In the genomic region with DNA sequence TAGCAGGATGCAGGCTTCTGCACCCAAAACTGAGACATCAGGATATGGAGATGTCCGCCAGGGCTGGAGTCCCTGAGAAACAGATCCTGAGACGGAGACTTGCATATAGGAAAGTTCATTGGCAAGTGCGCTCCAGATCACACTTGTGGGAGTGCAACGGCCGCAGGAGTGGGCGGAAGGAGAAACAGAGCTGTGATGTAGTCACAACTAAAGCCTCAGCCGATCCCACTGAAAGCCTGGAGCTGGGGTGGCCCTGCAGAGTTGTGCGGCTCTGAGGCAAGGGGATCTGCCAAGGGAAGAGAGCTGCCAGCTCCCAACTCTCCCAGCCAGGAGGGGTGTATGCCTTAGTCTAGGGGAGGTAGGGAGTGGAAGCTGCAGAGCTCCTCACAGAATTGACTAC, we compare ENCODE assay signal across 17 cellular contexts. TPM values are rescaled to one million over a fixed set of nuclear protein-coding genes. Genes with fewer than 3 reads are reported as not detected.
DNase-seq lines count a peak whose midpoint lies in the region; ATAC-seq and TF ChIP-seq lines count a peak whose summit lies in the region.
"Had no signal": no experiment of that assay in that cellular context is flagged by ENCODE, and none has a peak within 500 bp of the region (broad histone marks: within the 10 kb centered on the region; RNA-seq: fewer than 3 reads in every experiment).

No MANE protein-coding gene starts in this region.

- H3K27ac ChIP-seq in angular gyrus (ENCODE audit: low read depth, low read length) = peak overlapping the region; percentile 43
- peak overlapping the region in 12 of 59 donors; percentile 2 to 65 (median 23) for H3K27ac ChIP-seq in dorsolateral prefrontal cortex
- H3K27ac ChIP-seq: BLaER1 treated with 17β-estradiol and CSF1 and Interleukin-3, amounts not matched to agents 10 nM and 100 nM; HL-60 had no signal

- ATAC-seq in GM19023 (IDR thresholded peaks at IDR 0.05; ENCODE audit: unreplicated experiment) (no peak), GM19324 (IDR thresholded peaks at IDR 0.05; ENCODE audit: low FRiP score, unreplicated experiment) (no peak)
- ATAC-seq: CD8-positive, alpha-beta T cell had no signal

- peaks cover 0 to 28% (median 0%) of the 10 kb centered on the region in 45 donors for H3K27me3 ChIP-seq in dorsolateral prefrontal cortex
- H3K27me3 ChIP-seq: BLaER1 treated with 17β-estradiol and CSF1 and Interleukin-3, amounts not matched to agents 10 nM and 100 nM had no signal

- no peak overlapping the region for H3K4me3 ChIP-seq in dorsolateral prefrontal cortex
- H3K4me3 ChIP-seq: BLaER1 treated with 17β-estradiol and CSF1 and Interleukin-3, amounts not matched to agents 10 nM and 100 nM; HAP-1 had no signal

- TF ChIP-seq CTCF in dorsolateral prefrontal cortex (IDR thresholded peaks at IDR 0.05 in 54 of 56, conservative IDR thresholded peaks at IDR 0.05 in 2 of 56; ENCODE audit: low read depth in 1 of 56, partially characterized antibody in 56 of 56) = no peak

- intact Hi-C loops in dorsolateral prefrontal cortex (cut with DNase I) = no loop called here
- intact Hi-C loops in posterior cingulate gyrus (cut with DNase I) = no loop called here

- peak in 8 of 10 donors; percentile 21 to 64 (median 51) for DNase-seq in dorsolateral prefrontal cortex
- peak in 8 of 10 donors; percentile 26 to 91 (median 48) for DNase-seq in posterior cingulate gyrus
- DNase-seq in SIG-M5 treated with dmso at 0.1 percent for 504 hours (lab: John Stamatoyannopoulos, UW; ENCODE audit: unreplicated experiment) = no peak
- DNase-seq: Calu3; CD8-positive, alpha-beta T cell; DMS79 treated with DMSO at 0.1 percent for 48 hours; GF-D8 had no signal

RNA-seq across cellular contexts. Expression of a gene that starts 42.0 kb away (rescaled TPM):
- 1 to 10 TPM in 7 of 120 experiments, under 1 TPM in 46, not detected in 67; 0.13 to 3.1 (median 0.46) TPM for total RNA-seq in dorsolateral prefrontal cortex
- total RNA-seq: A172; B cell; Calu3; CD8-positive, alpha-beta T cell; H4; HT1080 had no signal

RNA-seq across cellular contexts. Expression of a gene that starts 42.4 kb away (rescaled TPM):
- 10 to 100 TPM in 65 of 120 experiments, 1 to 10 TPM in 55; 2.9 to 18.7 (median 10.4) TPM for total RNA-seq in dorsolateral prefrontal cortex
- total RNA-seq: A172, H4, HT1080 had no signal
